In genomic region chr2:158795110-158795924, GRCh38 we compare ENCODE assay signal across 14 cellular contexts. TPM values are rescaled to one million over a fixed set of nuclear protein-coding genes. Genes with fewer than 3 reads are reported as not detected.
A peak's percentile ranks its signal among the peaks of the same experiment; 100 is the strongest.
DNase-seq lines count a peak whose midpoint lies in the region; ATAC-seq and TF ChIP-seq lines count a peak whose summit lies in the region.
"Had no signal": no experiment of that assay in that cellular context is flagged by ENCODE, and none has a peak within 500 bp of the region (broad histone marks: within the 10 kb centered on the region; RNA-seq: fewer than 3 reads in every experiment).

DAPL1 (plus strand) TSS chr2:158795317; CDS start chr2:158795373, 56 bp downstream.

- peaks cover 23 to 25% of the 10 kb centered on the region in 2 experiments for H3K4me1 Mint-ChIP-seq in H9
- H3K4me1 Mint-ChIP-seq: CD4-positive, CD25-positive, alpha-beta regulatory T cell had no signal

- no peak within 1 kb of the TSS for H3T11ph ChIP-seq in H9 (ENCODE audit: low read length)

- H3K36me3 ChIP-seq in BLaER1 treated with 17β-estradiol and CSF1 and Interleukin-3, amounts not matched to agents 10 nM and 100 nM: no peaks in the 10 kb centered on the region
- H3K36me3 ChIP-seq in WERI-Rb-1: no peaks in the 10 kb centered on the region
- H3K36me3 ChIP-seq in mesendoderm (ENCODE audit: control insufficient read depth, insufficient read depth, low read length): no peaks in the 10 kb centered on the region

- H4K5ac ChIP-seq in mesendoderm (ENCODE audit: low read length) (no peak within 1 kb of the TSS), H9 (ENCODE audit: insufficient read length, low read depth, low read length) (no peak within 1 kb of the TSS)

- no peak within 1 kb of the TSS for H3K23ac ChIP-seq in mesendoderm (ENCODE audit: low read length)
- H3K23ac ChIP-seq in H9 (ENCODE audit: insufficient read length, low read depth, low read length): no peak within 1 kb of the TSS

- H2AFZ ChIP-seq in H9 (ENCODE audit: low read length): no peak within 1 kb of the TSS
- H2AFZ ChIP-seq: GM23248, PC-9 had no signal

- H3K4me1 ChIP-seq in BLaER1 treated with 17β-estradiol and CSF1 and Interleukin-3, amounts not matched to agents 10 nM and 100 nM: peaks cover 0 to 34% (median 26%) of the 10 kb centered on the region in 10 experiments; a peak in 18 of 20 replicates
- H3K4me1 ChIP-seq in mesendoderm (ENCODE audit: control insufficient read depth, low read depth, low read length) (peaks cover 6% of the 10 kb centered on the region), H9 (ENCODE audit: insufficient read depth, low read length) (peaks cover 4% of the 10 kb centered on the region; the same call in 1 of the 2 replicates)

- ATAC-seq in HG02798 (IDR thresholded peaks at IDR 0.05; ENCODE audit: poor library complexity, unreplicated experiment): no peak

- H3K4ac ChIP-seq in mesendoderm (ENCODE audit: low read depth, low read length) (no peak within 1 kb of the TSS), H9 (ENCODE audit: low read depth, low read length) (no peak within 1 kb of the TSS)

- no peaks in the 10 kb centered on the region for H3K23me2 ChIP-seq in H9 (ENCODE audit: insufficient read length, low read depth, low read length, poor library complexity, severe bottlenecking)

- H3K79me1 ChIP-seq in mesendoderm (ENCODE audit: low read length): no peaks in the 10 kb centered on the region
- H3K79me1 ChIP-seq in H9 (ENCODE audit: insufficient read depth, low read depth, low read length, poor library complexity, severe bottlenecking): no peaks in the 10 kb centered on the region

- H3K27me3 ChIP-seq in BLaER1 treated with 17β-estradiol and CSF1 and Interleukin-3, amounts not matched to agents 10 nM and 100 nM: no peaks in the 10 kb centered on the region; a peak in 1 of 22 replicates
- no peaks in the 10 kb centered on the region for H3K27me3 ChIP-seq in WERI-Rb-1 (ENCODE audit: insufficient read depth, low read depth, severe bottlenecking)
- no peaks in the 10 kb centered on the region for H3K27me3 ChIP-seq in mesendoderm (ENCODE audit: insufficient read depth, low read length, poor library complexity)
- H3K27me3 ChIP-seq in H9 (ENCODE audit: insufficient read depth, low read length): no peaks in the 10 kb centered on the region

- H3K14ac ChIP-seq in H9 (ENCODE audit: insufficient read depth, low read length): no peak within 1 kb of the TSS; the same call in 1 of the 2 replicates

- no CpG with 5 or more reads among the region's 10 CpGs for WGBS in mesendoderm (ENCODE audit: extremely low coverage, insufficient coverage, low lambda C conversion rate)
- no CpG with 5 or more reads among the region's 10 CpGs for WGBS in H9 (ENCODE audit: extremely low coverage, insufficient read length, low lambda C conversion rate)

- H3K27ac ChIP-seq in BLaER1 treated with 17β-estradiol and CSF1 and Interleukin-3, amounts not matched to agents 10 nM and 100 nM: no peak within 1 kb of the TSS
- H3K27ac ChIP-seq in WERI-Rb-1: no peak within 1 kb of the TSS
- no peak within 1 kb of the TSS for H3K27ac ChIP-seq in mesendoderm (ENCODE audit: low read depth, low read length)
- no peak within 1 kb of the TSS for H3K27ac ChIP-seq in H9 (ENCODE audit: insufficient read length, low read depth, low read length)
- H3K27ac ChIP-seq: GM23248, PC-9 had no signal

- H3K4me2 ChIP-seq in BLaER1 treated with 17β-estradiol and CSF1 and Interleukin-3, amounts not matched to agents 10 nM and 100 nM: peak within 1 kb of the TSS in 10 of 11 experiments; percentile 20 to 67 (median 47); a peak in 17 of 22 replicates
- H3K4me2 ChIP-seq in mesendoderm (ENCODE audit: low read length) (no peak within 1 kb of the TSS), H9 (ENCODE audit: insufficient read depth, insufficient read length, low read length) (no peak within 1 kb of the TSS)
- H3K4me2 ChIP-seq: PC-9 had no signal

- no peak within 1 kb of the TSS for H3K4me3 ChIP-seq in BLaER1 treated with 17β-estradiol and CSF1 and Interleukin-3, amounts not matched to agents 10 nM and 100 nM
- H3K4me3 ChIP-seq in WERI-Rb-1 (ENCODE audit: low read depth, low read length) (peak within 1 kb of the TSS; percentile 32), mesendoderm (ENCODE audit: low read length) (no peak within 1 kb of the TSS)
- H3K4me3 ChIP-seq: GM23248, PC-9 had no signal

- no peak within 1 kb of the TSS for H2BK12ac ChIP-seq in H9 (ENCODE audit: insufficient read length, low read depth, low read length)

- TF ChIP-seq CTCF in WERI-Rb-1 (IDR thresholded peaks at IDR 0.05; ENCODE audit: low read depth, low read length): no peak
- no peak for TF ChIP-seq CTCF in H9 (conservative IDR thresholded peaks at IDR 0.05)

- no peak within 1 kb of the TSS for H4K8ac ChIP-seq in mesendoderm (ENCODE audit: low read depth, low read length)
- no peak within 1 kb of the TSS for H4K8ac ChIP-seq in H9 (replicated peaks; ENCODE audit: insufficient read length, low read depth, low read length)

- H3K9me3 ChIP-seq in BLaER1 treated with 17β-estradiol and CSF1 and Interleukin-3, amounts not matched to agents 10 nM and 100 nM (replicated peaks in 1 of 11): no peaks in the 10 kb centered on the region
- H3K9me3 ChIP-seq in WERI-Rb-1 (ENCODE audit: severe bottlenecking): no peaks in the 10 kb centered on the region
- H3K9me3 ChIP-seq in H9 (ENCODE audit: control insufficient read depth, low read depth, low read length): no peaks in the 10 kb centered on the region

- H3K27me3 Mint-ChIP-seq in H9 (ENCODE audit: low read depth): peaks cover 4% of the 10 kb centered on the region

- H3K9me3 Mint-ChIP-seq in H9: no peaks in the 10 kb centered on the region
- H3K9me3 Mint-ChIP-seq: mesothelial cell of epicardium had no signal

- no peaks in the 10 kb centered on the region for H4K20me1 ChIP-seq in BLaER1 treated with 17β-estradiol and CSF1 and Interleukin-3, amounts not matched to agents 10 nM and 100 nM
- no peaks in the 10 kb centered on the region for H4K20me1 ChIP-seq in H9 (ENCODE audit: control insufficient read depth, insufficient read depth, insufficient read length)

- no peak within 1 kb of the TSS for H3K56ac ChIP-seq in mesendoderm (ENCODE audit: low read length)
- H3K56ac ChIP-seq in H9 (ENCODE audit: insufficient read length, low read depth, low read length): no peak within 1 kb of the TSS

- H2AK5ac ChIP-seq in mesendoderm (ENCODE audit: low read length): no peak within 1 kb of the TSS
- H2AK5ac ChIP-seq in H9 (ENCODE audit: insufficient read length, low read length): no peak within 1 kb of the TSS

- H3K79me2 ChIP-seq in mesendoderm (ENCODE audit: control insufficient read depth, insufficient read depth, low read length): no peaks in the 10 kb centered on the region
- no peaks in the 10 kb centered on the region for H3K79me2 ChIP-seq in H9 (ENCODE audit: insufficient read depth, low read length)

- H3K36me3 Mint-ChIP-seq in H9 (ENCODE audit: insufficient read depth in 1 of 3, low read depth in 3 of 3): no peaks in the 10 kb centered on the region
- H3K36me3 Mint-ChIP-seq: CD4-positive, CD25-positive, alpha-beta regulatory T cell; mesothelial cell of epicardium had no signal

- H2BK120ac ChIP-seq in mesendoderm (ENCODE audit: low read depth, low read length): no peak within 1 kb of the TSS
- no peak within 1 kb of the TSS for H2BK120ac ChIP-seq in H9 (ENCODE audit: low read depth, low read length, poor library complexity, severe bottlenecking)

- H2BK20ac ChIP-seq in H9 (ENCODE audit: low read depth, low read length, poor library complexity, severe bottlenecking): no peak within 1 kb of the TSS

- H3K9ac ChIP-seq in BLaER1 treated with 17β-estradiol and CSF1 and Interleukin-3, amounts not matched to agents 10 nM and 100 nM: no peak within 1 kb of the TSS
- H3K9ac ChIP-seq in mesendoderm (ENCODE audit: low read length) (no peak within 1 kb of the TSS), H9 (ENCODE audit: extremely low read depth, insufficient read length, low read length) (no peak within 1 kb of the TSS)
- H3K9ac ChIP-seq: GM23248 had no signal

- DNase-seq in MV-4-11 (lab: John Stamatoyannopoulos, UW) (peak; percentile 15), WERI-Rb-1 (peak; percentile 59), mesendoderm (peak; percentile 81), H9 (no peak), islet precursor cell (no peak), GOT3 (lab: John Stamatoyannopoulos, UW) (no peak)
- DNase-seq: activated CD4-positive, alpha-beta T cell treated with anti-CD3 and anti-CD28 coated beads for 48 hours; CD4-positive, CD25-positive, alpha-beta regulatory T cell; GM23248; stimulated activated CD4-positive, alpha-beta T cell treated with anti-CD3 and anti-CD28 coated beads, Interleukin-15, amount 100 ng/mL, for 24 hours had no signal

- no peak within 1 kb of the TSS; a peak in 1 of 7 replicates for H3K27ac Mint-ChIP-seq in H9
- H3K27ac Mint-ChIP-seq: CD4-positive, CD25-positive, alpha-beta regulatory T cell; mesothelial cell of epicardium had no signal

- H3K18ac ChIP-seq in mesendoderm (ENCODE audit: low read length) (no peak within 1 kb of the TSS), H9 (ENCODE audit: insufficient read length, low read depth, low read length) (no peak within 1 kb of the TSS)

- no peak within 1 kb of the TSS; a peak in 1 of 5 replicates for H3K4me3 Mint-ChIP-seq in H9
- H3K4me3 Mint-ChIP-seq: CD4-positive, CD25-positive, alpha-beta regulatory T cell; mesothelial cell of epicardium had no signal

- H2BK5ac ChIP-seq in mesendoderm (ENCODE audit: low read length) (no peak within 1 kb of the TSS), H9 (ENCODE audit: insufficient read length, low read length) (no peak within 1 kb of the TSS)

- H2BK15ac ChIP-seq in mesendoderm (replicated peaks; ENCODE audit: low read depth) (no peak within 1 kb of the TSS), H9 (ENCODE audit: low read depth, low read length) (no peak within 1 kb of the TSS)

- H4K91ac ChIP-seq in H9 (ENCODE audit: insufficient read length, low read depth, low read length): no peak within 1 kb of the TSS

RNA-seq across cellular contexts. Expression of gene DAPL1, which starts in this region (rescaled TPM):
- not detected for polyA plus RNA-seq in mesendoderm (2013, experiment 1 of 2)
- polyA plus RNA-seq in mesendoderm (2013, experiment 2 of 2): not detected
- not detected in 2 replicates for total RNA-seq in H9 (2021)
- total RNA-seq: CD4-positive, CD25-positive, alpha-beta regulatory T cell; GM23248; mesothelial cell of epicardium; PC-9 had no signal
- polyA plus RNA-seq: CD4-positive, CD25-positive, alpha-beta regulatory T cell; GM23248 had no signal

Comparison
In these comparisons a context has a peak if more than half of its experiments do, and no peak if none do; other contexts are left out.
1. H3K4me2 ChIP-seq: peak in BLaER1 treated with 17β-estradiol and CSF1 and Interleukin-3, amounts not matched to agents 10 nM and 100 nM (10 of 11); none in mesendoderm (single experiment) and H9 (single experiment).
2. DNase-seq: peak in MV-4-11 (single experiment), WERI-Rb-1 (single experiment) and mesendoderm (single experiment); none in H9 (single experiment), islet precursor cell (single experiment) and GOT3 (single experiment).